In the genomic region with DNA sequence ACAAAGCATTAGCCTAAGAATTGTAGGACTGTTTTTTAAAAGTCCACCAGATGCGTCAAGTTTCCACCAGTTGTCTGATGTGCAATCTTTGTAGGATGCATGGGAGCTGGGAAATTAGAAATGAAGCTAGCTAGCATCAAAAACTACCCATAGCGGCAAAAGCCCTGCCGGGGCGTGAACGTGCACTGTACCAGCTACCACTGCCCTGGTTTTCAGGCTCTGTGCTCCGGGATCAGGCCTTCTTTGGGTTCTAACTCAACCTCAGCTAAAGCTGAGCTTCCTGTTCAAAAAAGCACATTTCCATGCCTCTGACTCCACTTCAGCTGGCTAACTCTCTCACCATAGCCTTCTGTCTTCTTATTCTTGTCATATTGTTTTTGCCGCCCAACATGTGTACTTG, we compare ENCODE assay signal across 1 cellular context.
TF ChIP-seq lines count a peak whose summit lies in the region.

No MANE protein-coding gene starts in this region.

TF ChIP-seq in WTC11, 78 proteins besides CTCF, POLR2A, EP300 and RAD21 (continued from another document):
- TF ChIP-seq, protein P1, sequence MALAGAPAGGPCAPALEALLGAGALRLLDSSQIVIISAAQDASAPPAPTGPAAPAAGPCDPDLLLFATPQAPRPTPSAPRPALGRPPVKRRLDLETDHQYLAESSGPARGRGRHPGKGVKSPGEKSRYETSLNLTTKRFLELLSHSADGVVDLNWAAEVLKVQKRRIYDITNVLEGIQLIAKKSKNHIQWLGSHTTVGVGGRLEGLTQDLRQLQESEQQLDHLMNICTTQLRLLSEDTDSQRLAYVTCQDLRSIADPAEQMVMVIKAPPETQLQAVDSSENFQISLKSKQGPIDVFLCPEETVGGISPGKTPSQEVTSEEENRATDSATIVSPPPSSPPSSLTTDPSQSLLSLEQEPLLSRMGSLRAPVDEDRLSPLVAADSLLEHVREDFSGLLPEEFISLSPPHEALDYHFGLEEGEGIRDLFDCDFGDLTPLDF (CRISPR knock-in tag; IDR thresholded peaks at IDR 0.05), result no peak
- TF ChIP-seq, protein P2, sequence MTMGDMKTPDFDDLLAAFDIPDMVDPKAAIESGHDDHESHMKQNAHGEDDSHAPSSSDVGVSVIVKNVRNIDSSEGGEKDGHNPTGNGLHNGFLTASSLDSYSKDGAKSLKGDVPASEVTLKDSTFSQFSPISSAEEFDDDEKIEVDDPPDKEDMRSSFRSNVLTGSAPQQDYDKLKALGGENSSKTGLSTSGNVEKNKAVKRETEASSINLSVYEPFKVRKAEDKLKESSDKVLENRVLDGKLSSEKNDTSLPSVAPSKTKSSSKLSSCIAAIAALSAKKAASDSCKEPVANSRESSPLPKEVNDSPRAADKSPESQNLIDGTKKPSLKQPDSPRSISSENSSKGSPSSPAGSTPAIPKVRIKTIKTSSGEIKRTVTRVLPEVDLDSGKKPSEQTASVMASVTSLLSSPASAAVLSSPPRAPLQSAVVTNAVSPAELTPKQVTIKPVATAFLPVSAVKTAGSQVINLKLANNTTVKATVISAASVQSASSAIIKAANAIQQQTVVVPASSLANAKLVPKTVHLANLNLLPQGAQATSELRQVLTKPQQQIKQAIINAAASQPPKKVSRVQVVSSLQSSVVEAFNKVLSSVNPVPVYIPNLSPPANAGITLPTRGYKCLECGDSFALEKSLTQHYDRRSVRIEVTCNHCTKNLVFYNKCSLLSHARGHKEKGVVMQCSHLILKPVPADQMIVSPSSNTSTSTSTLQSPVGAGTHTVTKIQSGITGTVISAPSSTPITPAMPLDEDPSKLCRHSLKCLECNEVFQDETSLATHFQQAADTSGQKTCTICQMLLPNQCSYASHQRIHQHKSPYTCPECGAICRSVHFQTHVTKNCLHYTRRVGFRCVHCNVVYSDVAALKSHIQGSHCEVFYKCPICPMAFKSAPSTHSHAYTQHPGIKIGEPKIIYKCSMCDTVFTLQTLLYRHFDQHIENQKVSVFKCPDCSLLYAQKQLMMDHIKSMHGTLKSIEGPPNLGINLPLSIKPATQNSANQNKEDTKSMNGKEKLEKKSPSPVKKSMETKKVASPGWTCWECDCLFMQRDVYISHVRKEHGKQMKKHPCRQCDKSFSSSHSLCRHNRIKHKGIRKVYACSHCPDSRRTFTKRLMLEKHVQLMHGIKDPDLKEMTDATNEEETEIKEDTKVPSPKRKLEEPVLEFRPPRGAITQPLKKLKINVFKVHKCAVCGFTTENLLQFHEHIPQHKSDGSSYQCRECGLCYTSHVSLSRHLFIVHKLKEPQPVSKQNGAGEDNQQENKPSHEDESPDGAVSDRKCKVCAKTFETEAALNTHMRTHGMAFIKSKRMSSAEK (CRISPR knock-in tag; IDR thresholded peaks at IDR 0.05; ENCODE audit: borderline replicate concordance), result no peak
